Comparison of ENCODE assay signal across 8 cellular contexts in the genomic region with DNA sequence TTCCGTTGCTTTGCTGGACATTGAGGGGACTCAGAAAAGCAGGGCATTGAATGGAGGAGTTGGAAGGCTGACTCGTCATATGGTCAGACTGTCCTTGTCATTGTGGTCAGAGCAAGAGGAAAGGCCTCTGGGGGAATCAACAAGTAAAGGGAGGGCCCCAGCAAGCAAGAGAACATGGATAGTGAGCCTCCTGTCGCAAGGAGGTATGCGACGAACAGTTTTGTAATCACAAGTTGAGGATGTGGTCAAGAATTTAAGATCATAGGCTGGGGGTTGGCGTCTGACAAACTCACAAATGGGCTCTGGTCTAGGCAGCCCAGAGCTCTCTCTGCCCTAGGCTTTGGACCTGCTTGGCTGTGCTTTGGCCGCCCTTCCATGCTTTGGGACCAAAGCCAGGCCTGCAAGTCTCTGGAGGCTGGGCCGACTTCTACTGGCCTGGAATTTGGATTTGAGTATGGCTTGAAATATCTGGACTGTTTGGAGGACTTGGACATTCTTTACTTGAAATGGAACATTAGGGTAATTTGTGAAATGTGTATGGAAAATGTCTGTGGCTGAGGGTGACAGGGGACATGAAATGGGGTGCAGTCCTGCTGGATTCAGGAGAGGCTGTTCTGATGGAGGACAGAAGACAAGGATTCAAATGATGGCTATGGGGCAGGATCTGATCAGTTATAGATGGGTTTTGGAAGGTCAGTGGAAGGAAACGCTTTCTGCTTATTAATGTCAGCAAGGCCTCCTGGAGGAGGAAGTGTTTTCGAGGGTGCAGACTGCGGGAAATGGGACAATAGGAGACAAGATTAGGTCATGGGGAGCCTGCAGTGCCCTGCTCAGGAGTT. TPM values are rescaled to one million over a fixed set of nuclear protein-coding genes. Genes with fewer than 3 reads are reported as not detected.
DNase-seq lines count a peak whose midpoint lies in the region; TF ChIP-seq lines count a peak whose summit lies in the region.

No MANE protein-coding gene starts in this region.

- TF ChIP-seq CTCF in BE2C (IDR thresholded peaks at IDR 0.05; ENCODE audit: low read depth, low read length): no peak
- no peak for TF ChIP-seq CTCF in esophagus squamous epithelium (IDR thresholded peaks at IDR 0.05)
- TF ChIP-seq CTCF in nephron progenitor cell (IDR thresholded peaks at IDR 0.05): no peak
- no peak for TF ChIP-seq CTCF in A673 (conservative IDR thresholded peaks at IDR 0.05; ENCODE audit: low read depth, low read length)

- H3K36me3 ChIP-seq in BE2C (peaks cover 6% of the 10 kb centered on the region), esophagus squamous epithelium (no peaks in the 10 kb centered on the region), A673 (ENCODE audit: insufficient read depth, low read length, poor library complexity, severe bottlenecking) (no peaks in the 10 kb centered on the region), H7 (replicated peaks; ENCODE audit: control insufficient read depth, insufficient read depth, low read length) (no peaks in the 10 kb centered on the region)

- H3K4me3 Mint-ChIP-seq in nephron progenitor cell: peak overlapping the region; percentile 84

- TF ChIP-seq POLR2A in esophagus squamous epithelium (IDR thresholded peaks at IDR 0.05): peak in 1 of 4 donors; percentile 19

- no peaks in the 10 kb centered on the region for H3K9me3 ChIP-seq in BE2C
- no peaks in the 10 kb centered on the region for H3K9me3 ChIP-seq in esophagus squamous epithelium
- no peaks in the 10 kb centered on the region for H3K9me3 ChIP-seq in A673 (ENCODE audit: low read depth, low read length, poor library complexity, severe bottlenecking)

- H3K27ac Mint-ChIP-seq in nephron progenitor cell: peak overlapping the region; percentile 73

- CTCF ChIA-PET in A673 (lab: Charles Lee): interaction anchor here (0.5 kb wide), 1 partner anchor 13 kb away, joined by 3 read pairs; no protein-coding TSS in a partner anchor

- H3K9me3 Mint-ChIP-seq in nephron progenitor cell: no peaks in the 10 kb centered on the region

- WGBS in esophagus squamous epithelium, 2 donors: 24% methylated on average over 10 of the region's 11 CpGs

- peaks cover 10% of the 10 kb centered on the region for H3K36me3 Mint-ChIP-seq in nephron progenitor cell (ENCODE audit: low read depth)

- peaks cover 67% of the 10 kb centered on the region for H3K4me1 Mint-ChIP-seq in nephron progenitor cell

- H3K27me3 ChIP-seq in BE2C: no peaks in the 10 kb centered on the region
- H3K27me3 ChIP-seq in esophagus squamous epithelium: no peaks in the 10 kb centered on the region
- H3K27me3 ChIP-seq in A673 (replicated peaks; ENCODE audit: insufficient read depth, low read depth, low read length, poor library complexity): no peaks in the 10 kb centered on the region
- no peaks in the 10 kb centered on the region for H3K27me3 ChIP-seq in H7 (ENCODE audit: control insufficient read depth, insufficient read depth, low read length)

- intact Hi-C loops in esophagus squamous epithelium (cut with DNase I) (no loop called here), A673 (cut with micrococcal nuclease; ENCODE audit: unreplicated experiment) (loop anchor here (5.0 kb wide), 1 partner anchor 34 kb away; no protein-coding TSS in a partner anchor)

- DNase-seq in BE2C (peak; percentile 34), RPMI7951 (ENCODE audit: low read depth) (peak; percentile 96), esophagus squamous epithelium (lab: John Stamatoyannopoulos, UW) (no peak), nephron progenitor cell (no peak), A673 (ENCODE audit: low spot score) (no peak), DMS153 (lab: John Stamatoyannopoulos, UW) (no peak), H7 (no peak), NCI-H128 (lab: John Stamatoyannopoulos, UW; ENCODE audit: unreplicated experiment) (no peak)

- POLR2A ChIA-PET in A673 (lab: Charles Lee; ENCODE audit: low non-redundant PET): no interaction called here

- peaks cover 15% of the 10 kb centered on the region for H3K4me1 ChIP-seq in BE2C
- peaks cover 63 to 87% (median 74%) of the 10 kb centered on the region in 3 donors for H3K4me1 ChIP-seq in esophagus squamous epithelium
- peaks cover 40% of the 10 kb centered on the region for H3K4me1 ChIP-seq in A673 (ENCODE audit: insufficient read depth, low read length, poor library complexity, severe bottlenecking)

- H3K27ac ChIP-seq in esophagus squamous epithelium (peak overlapping the region; percentile 93 to 99 (median 98)), A673 (ENCODE audit: low read depth, low read length, poor library complexity, severe bottlenecking) (no peak overlapping the region)

- no TSS peak for BruUV-seq in A673 (replicated peaks; lab: Mats Ljungman, UMichigan)

- H3K4me3 ChIP-seq in BE2C (ENCODE audit: low read depth, low read length) (no peak overlapping the region), esophagus squamous epithelium (peak overlapping the region in 3 of 4 donors; percentile 78 to 98 (median 92)), A673 (ENCODE audit: low read depth, low read length, poor library complexity, severe bottlenecking) (no peak overlapping the region), H7 (ENCODE audit: insufficient read depth, low read depth, low read length) (no peak overlapping the region)

- peaks cover 3% of the 10 kb centered on the region for H3K27me3 Mint-ChIP-seq in nephron progenitor cell (ENCODE audit: low read depth, poor library complexity)

RNA-seq across cellular contexts. Expression of gene NDST1, which starts 19.2 kb away (rescaled TPM):
- 26.2 TPM for polyA plus RNA-seq in BE2C (2012; ENCODE audit: insufficient read depth, insufficient read length, low read depth)
- 18.5 and 21.3 TPM in 2 replicates for total RNA-seq in RPMI7951 (2014; rRNA removed; shearing (Covaris generic))
- total RNA-seq in esophagus squamous epithelium (100 to 1,000 TPM in 3 of 4 donors, 10 to 100 TPM in 1; 76.5 to 205 (median 118) TPM), A673 (2021) (44.0 and 46.7 TPM in 2 replicates)
- 24.8 and 28.7 TPM in 2 replicates for total RNA-seq in H7 (2014; rRNA removed; shearing (Covaris generic))

RNA-seq across cellular contexts. Expression of gene RPS14, which starts 39.2 kb away (rescaled TPM):
- polyA plus RNA-seq in BE2C (2012; ENCODE audit: insufficient read depth, insufficient read length, low read depth): 2,025 TPM
- 2,147 and 2,510 TPM in 2 replicates for total RNA-seq in RPMI7951 (2014; rRNA removed; shearing (Covaris generic))
- 1,000 to 10,000 TPM; 1,098 to 4,026 (median 2,484) TPM for total RNA-seq in esophagus squamous epithelium
- total RNA-seq in A673 (2021): 1,789 and 1,909 TPM in 2 replicates
- total RNA-seq in H7 (2014; rRNA removed; shearing (Covaris generic)): 2,734 and 3,255 TPM in 2 replicates

Comparison
In these comparisons a context has a peak if more than half of its experiments do, and no peak if none do; other contexts are left out.
1. DNase-seq: peak in BE2C (single experiment) and RPMI7951 (single experiment); none in esophagus squamous epithelium (single experiment), nephron progenitor cell (single experiment), A673 (single experiment), DMS153 (single experiment), H7 (single experiment) and NCI-H128 (single experiment).
2. H3K4me3 ChIP-seq: peak in esophagus squamous epithelium (3 of 4); none in BE2C (single experiment), A673 (single experiment) and H7 (single experiment).